Comparison of ENCODE assay signal across 11 cellular contexts in genomic region chr17:4624406-4624805, GRCh38. TPM values are rescaled to one million over a fixed set of nuclear protein-coding genes. Genes with fewer than 3 reads are reported as not detected.
"Had no signal": no experiment of that assay in that cellular context is flagged by ENCODE, and none has a peak within 500 bp of the region (broad histone marks: within the 10 kb centered on the region; RNA-seq: fewer than 3 reads in every experiment).

No MANE protein-coding gene starts in this region.

RNA-seq across cellular contexts. Expression of gene ALOX15, which starts 17.1 kb away (rescaled TPM):
- total RNA-seq: activated CD4-positive, alpha-beta memory T cell treated with anti-CD3 and anti-CD28 coated beads, Interleukin-2, amount 10 ng/mL, durations not matched to agents 7 days and 5 days; activated CD4-positive, alpha-beta T cell treated with anti-CD3 and anti-CD28 coated beads for 36 hours; activated CD8-positive, alpha-beta memory T cell treated with anti-CD3 and anti-CD28 coated beads for 36 hours; activated naive CD4-positive, alpha-beta T cell treated with anti-CD3 and anti-CD28 coated beads for 36 hours; K562; Peyer's patch; Right ventricle myocardium superior; T-helper 2 cell treated with Interferon-gamma antibody and Interleukin-4, amounts not matched to agents 100 ng/mL and 5 ng/mL, for 36 hours had no signal
- polyA plus RNA-seq: K562, SK-N-SH had no signal

RNA-seq across cellular contexts. Expression of gene SMTNL2, which starts 40.1 kb away (rescaled TPM):
- total RNA-seq: activated CD4-positive, alpha-beta memory T cell treated with anti-CD3 and anti-CD28 coated beads, Interleukin-2, amount 10 ng/mL, durations not matched to agents 7 days and 5 days; activated CD4-positive, alpha-beta T cell treated with anti-CD3 and anti-CD28 coated beads for 36 hours; activated CD8-positive, alpha-beta memory T cell treated with anti-CD3 and anti-CD28 coated beads for 36 hours; activated naive CD4-positive, alpha-beta T cell treated with anti-CD3 and anti-CD28 coated beads for 36 hours; activated T-helper 17 cell treated with anti-CD3 and anti-CD28 coated beads, Interleukin-2, amount 50 U/mL, for 72 hours; K562; SJCRH30; T-helper 2 cell treated with Interferon-gamma antibody and Interleukin-4, amounts not matched to agents 100 ng/mL and 5 ng/mL, for 36 hours had no signal
- polyA plus RNA-seq: K562, SK-N-SH had no signal
